In genomic region chr1:235562589-235562988, GRCh38 we compare ENCODE assay signal across 33 cellular contexts.
"Had no signal": no experiment of that assay in that cellular context is flagged by ENCODE, and none has a peak within 500 bp of the region (broad histone marks: within the 10 kb centered on the region; RNA-seq: fewer than 3 reads in every experiment).

No MANE protein-coding gene starts in this region.

- H3K9me3 ChIP-seq: adrenal gland, ascending aorta, body of pancreas, breast epithelium had no signal

- H3K27ac ChIP-seq: adrenal gland, ascending aorta, body of pancreas, brain microvascular endothelial cell, breast epithelium, cardiac muscle cell had no signal

- H3K27me3 ChIP-seq: adrenal gland, ascending aorta, body of pancreas, brain microvascular endothelial cell, breast epithelium, cardiac muscle cell had no signal

- H3K4me3 ChIP-seq: adrenal gland, ascending aorta, body of pancreas, breast epithelium, cardiac muscle cell had no signal

- FAIRE-seq: astrocyte, bronchial epithelial cell had no signal

- H3K36me3 ChIP-seq: adrenal gland, ascending aorta, brain microvascular endothelial cell, breast epithelium, cardiac muscle cell had no signal

- H3K4me1 ChIP-seq: ascending aorta, body of pancreas, breast epithelium had no signal

- DNase-seq: activated effector memory CD4-positive, alpha-beta T cell treated with anti-CD3 and anti-CD28 coated beads, Interleukin-2, amount 50 U/mL, for 16 hours; activated effector memory CD4-positive, alpha-beta T cell treated with Interleukin-2 at 50 U/mL for 16 hours; activated gamma-delta T cell; activated gamma-delta T cell treated with Interleukin-2 at 50 U/mL for 16 hours; activated naive CD4-positive, alpha-beta T cell; activated naive CD4-positive, alpha-beta T cell treated with anti-CD3 and anti-CD28 coated beads for 36 hours; activated naive CD4-positive, alpha-beta T cell treated with anti-CD3 and anti-CD28 coated beads, Interleukin-2, amount 10 ng/mL, durations not matched to agents 7 days and 5 days; activated naive CD4-positive, alpha-beta T cell treated with anti-CD3 and anti-CD28 coated beads, Interleukin-2, amount 50 U/mL, for 16 hours; activated naive CD4-positive, alpha-beta T cell treated with Interleukin-2 at 50 U/mL for 16 hours; activated naive CD8-positive, alpha-beta T cell treated with anti-CD3 and anti-CD28 coated beads for 36 hours; activated naive CD8-positive, alpha-beta T cell treated with anti-CD3 and anti-CD28 coated beads, Interleukin-2, amount 10 ng/mL, durations not matched to agents 7 days and 5 days; activated naive CD8-positive, alpha-beta T cell treated with anti-CD3 and anti-CD28 coated beads, Interleukin-2, amount 50 U/mL, for 24 hours; activated T-cell treated with anti-CD3 and anti-CD28 coated beads, Interleukin-2, amount 50 U/mL, for 24 hours; activated T-cell treated with anti-CD3 and anti-CD28 coated beads, Interleukin-2, amount 50 U/mL, for 4 hours; activated T-cell treated with anti-CD3 and anti-CD28 coated beads, Interleukin-2, amount 50 U/mL, for 48 hours; activated T-cell treated with anti-CD3 and anti-CD28 coated beads, Interleukin-2, amount 50 U/mL, for 72 hours; adrenal gland; amniotic stem cell; amygdala; anterior cingulate cortex; aorta; body of pancreas; brain microvascular endothelial cell; caudate nucleus; central memory CD4-positive, alpha-beta T cell; cerebellar nuclear complex had no signal

- ATAC-seq: activated naive CD4-positive, alpha-beta T cell treated with anti-CD3 and anti-CD28 coated beads, Interleukin-2, amount 50 U/mL, for 72 hours; activated naive CD8-positive, alpha-beta T cell treated with anti-CD3 and anti-CD28 coated beads, Interleukin-2, amount 50 U/mL, for 24 hours; activated T-cell treated with anti-CD3 and anti-CD28 coated beads, Interleukin-2, amount 50 U/mL, for 4 hours; activated T-cell treated with anti-CD3 and anti-CD28 coated beads, Interleukin-2, amount 50 U/mL, for 72 hours; activated T-helper 17 cell treated with anti-CD3 and anti-CD28 coated beads, Interleukin-2, amount 50 U/mL, for 72 hours; body of pancreas had no signal
